In genomic region chr6:128172752-128173151, GRCh38 we compare ENCODE assay signal across 1 cellular context.
TF ChIP-seq lines count a peak whose summit lies in the region.

No MANE protein-coding gene starts in this region.

TF ChIP-seq in HepG2, 621 proteins besides CTCF, POLR2A, EP300 and RAD21:
- TF ChIP-seq ZNF687 (CRISPR knock-in tag; IDR thresholded peaks at IDR 0.05) (no peak), ZNF234 (CRISPR knock-in tag; conservative IDR thresholded peaks at IDR 0.05) (no peak), ZNF136 (CRISPR knock-in tag; IDR thresholded peaks at IDR 0.05; ENCODE audit: low read depth) (no peak), PRMT3 (CRISPR knock-in tag; IDR thresholded peaks at IDR 0.05; ENCODE audit: borderline replicate concordance, low read depth) (no peak), ZHX1 (CRISPR knock-in tag; IDR thresholded peaks at IDR 0.05; ENCODE audit: low read depth) (no peak), ZBTB20 (CRISPR knock-in tag; IDR thresholded peaks at IDR 0.05; ENCODE audit: borderline replicate concordance, low read depth) (no peak), ADNP (CRISPR knock-in tag; IDR thresholded peaks at IDR 0.05) (no peak), SPEN (CRISPR knock-in tag; IDR thresholded peaks at IDR 0.05; ENCODE audit: low read depth) (no peak)
